ENCODE assay signal across 8 cellular contexts in genomic region chr22:31661851-31662667, GRCh38. TPM values are rescaled to one million over a fixed set of nuclear protein-coding genes. Genes with fewer than 3 reads are reported as not detected.
DNase-seq lines count a peak whose midpoint lies in the region; ATAC-seq, FAIRE-seq and TF ChIP-seq lines count a peak whose summit lies in the region.

PISD (minus strand) TSS chr22:31662215; CDS start chr22:31662208, 7 bp downstream.

- no peaks in the 10 kb centered on the region; the same call in 1 of the 2 replicates for H3K9me1 ChIP-seq in IMR-90 (ENCODE audit: insufficient read depth, low read length)

- peak within 1 kb of the TSS; percentile 87 for H3K56ac ChIP-seq in IMR-90 (ENCODE audit: extremely low read depth, insufficient read depth, low read length)

- no peaks in the 10 kb centered on the region for H3K36me3 ChIP-seq in IMR-90 (ENCODE audit: control insufficient read depth, insufficient read depth, low read length)
- H3K36me3 ChIP-seq in mucosa of descending colon (ENCODE audit: low read depth) = no peaks in the 10 kb centered on the region

- H4K91ac ChIP-seq in IMR-90 (ENCODE audit: insufficient read depth, low read depth, low read length) = peak within 1 kb of the TSS; percentile 85

- H3K4me3 ChIP-seq in IMR-90 (ENCODE audit: insufficient read depth, low read depth, low read length) (peak within 1 kb of the TSS; percentile 83), epithelial cell of esophagus (ENCODE audit: low read length) (peak within 1 kb of the TSS; percentile 66), mucosa of descending colon (peak within 1 kb of the TSS; percentile 71)

- peak within 1 kb of the TSS; percentile 69 for H2AK5ac ChIP-seq in IMR-90 (ENCODE audit: low read depth, low read length)

- no TSS peak for BruUV-seq in IMR-90 (replicated peaks; lab: Mats Ljungman, UMichigan)

- H3K9ac ChIP-seq in IMR-90 (ENCODE audit: low read depth, low read length) = peak within 1 kb of the TSS; percentile 66

- H4K5ac ChIP-seq in IMR-90 (ENCODE audit: low read depth, low read length) = peak within 1 kb of the TSS; percentile 69

- peaks cover 20 to 35% of the 10 kb centered on the region in 2 experiments for H3K79me1 ChIP-seq in IMR-90 (ENCODE audit: low read depth in 1 of 2, low read length in 2 of 2)

- FAIRE-seq in D721Med (lab: Jason Lieb, UNC) = no peak

- DNase-seq in D721Med (ENCODE audit: insufficient read length, low spot score) (peak; percentile 82), IMR-90 (peak; percentile 91), OCI-M1 (lab: John Stamatoyannopoulos, UW) (peak; percentile 98), activated T-cell treated with anti-CD3 and anti-CD28 coated beads for 4 hours (peak; percentile 96), epithelial cell of esophagus (ENCODE audit: low read depth) (peak; percentile 99), mucosa of descending colon (peak; percentile 98 to 99 (median 98))
- DNase-seq in stimulated activated CD8-positive, alpha-beta memory T cell treated with anti-CD3 and anti-CD28 coated beads, Interleukin-4, amount 100 ng/mL, for 24 hours (ENCODE audit: low read depth) = peak; percentile 94

- no peak for TF ChIP-seq CTCF in D721Med (IDR thresholded peaks at IDR 0.05; ENCODE audit: insufficient read depth, missing control alignments)
- TF ChIP-seq CTCF in IMR-90 (conservative IDR thresholded peaks at IDR 0.05; ENCODE audit: low read depth, low read length) = no peak
- TF ChIP-seq CTCF in epithelial cell of esophagus (IDR thresholded peaks at IDR 0.05; ENCODE audit: insufficient read depth, low read depth, low read length, missing control alignments) = no peak
- peak; percentile 16 for TF ChIP-seq CTCF in mucosa of descending colon (IDR thresholded peaks at IDR 0.05)

- H3K4me1 ChIP-seq in IMR-90 (ENCODE audit: control insufficient read depth, insufficient read depth, low read length) (peaks cover 3% of the 10 kb centered on the region), mucosa of descending colon (ENCODE audit: low read depth) (peaks cover 16% of the 10 kb centered on the region)

- H3K27ac ChIP-seq in IMR-90 (ENCODE audit: insufficient read depth, low read length) = peak within 1 kb of the TSS; percentile 48

- peak within 1 kb of the TSS; percentile 89 to 95 for H4K8ac ChIP-seq in IMR-90 (ENCODE audit: low read depth in 2 of 2, low read length in 2 of 2)

- ATAC-seq in GM21526 (IDR thresholded peaks at IDR 0.05; ENCODE audit: low FRiP score, unreplicated experiment) (peak; percentile 75), IMR-90 (ENCODE audit: low read depth) (peak; percentile 96), mucosa of descending colon (peak; percentile 99)

- CTCF ChIA-PET in IMR-90 (lab: Yijun Ruan, JAX) = interaction anchor here (1.6 kb wide), 1 partner anchor 308 kb away, joined by 5 read pairs; no protein-coding TSS in a partner anchor

- in situ Hi-C loops in IMR-90 (cut with MboI; ENCODE audit: low sequenced_read_pairs) = no loop called here

- H3K23ac ChIP-seq in IMR-90 (ENCODE audit: low read depth, low read length) = peak within 1 kb of the TSS; percentile 81

- peak within 1 kb of the TSS; percentile 83 for H3K14ac ChIP-seq in IMR-90 (replicated peaks; ENCODE audit: low read depth, low read length)

- H2AK9ac ChIP-seq in IMR-90 (replicated peaks; ENCODE audit: low read depth, low read length, poor library complexity) = peak within 1 kb of the TSS; percentile 98

- H3K4ac ChIP-seq in IMR-90 (ENCODE audit: low read depth, low read length) = peak within 1 kb of the TSS; percentile 83

- H3K9me3 ChIP-seq in IMR-90 (ENCODE audit: control insufficient read depth, insufficient read depth, low read length) = no peaks in the 10 kb centered on the region
- H3K9me3 ChIP-seq in mucosa of descending colon = no peaks in the 10 kb centered on the region

- peak within 1 kb of the TSS; percentile 81 for H3K4me2 ChIP-seq in IMR-90 (ENCODE audit: low read depth, low read length)

- H3K27me3 ChIP-seq in IMR-90 (ENCODE audit: control insufficient read depth, insufficient read depth, low read length) = no peaks in the 10 kb centered on the region

- H2BK5ac ChIP-seq in IMR-90 (ENCODE audit: low read depth, low read length, poor library complexity, severe bottlenecking) = peak within 1 kb of the TSS; percentile 87

- TF ChIP-seq POLR2A in IMR-90 (IDR thresholded peaks at IDR 0.05; ENCODE audit: low read depth, low read length) = peak; percentile 70; the same call in 1 of the 2 replicates

- peak within 1 kb of the TSS; percentile 34; the same call in 1 of the 2 replicates for H3K18ac ChIP-seq in IMR-90 (ENCODE audit: low read depth, low read length)

- intact Hi-C loops in IMR-90 (cut with micrococcal nuclease) = loop anchor here (5.0 to 10.0 kb wide), 3 partner anchors 90 to 813 kb away; partner anchors contain the start of genes DEPDC5, FBXO7 and PRR14L
- intact Hi-C loops in mucosa of descending colon (cut with DNase I, micrococcal nuclease) = no loop called here

- peak within 1 kb of the TSS; percentile 65 for H2BK120ac ChIP-seq in IMR-90 (ENCODE audit: low read depth, low read length)

- H4K20me1 ChIP-seq in IMR-90 (ENCODE audit: insufficient read depth, low read length) = no peaks in the 10 kb centered on the region

- dilution Hi-C loops in IMR-90 (cut with HindIII; ENCODE audit: low sequenced_read_pairs, unreplicated experiment) = no loop called here

- 11% methylated on average over 26 of the region's 52 CpGs; no CpG with 5 or more reads in 1 of the 2 experiments for WGBS in IMR-90 (ENCODE audit: extremely low coverage in 2 of 2, insufficient read length in 1 of 2), 2 experiments

- peak within 1 kb of the TSS; percentile 69; the same call in 2 of the 3 replicates for H2BK15ac ChIP-seq in IMR-90 (ENCODE audit: low read depth, low read length)

- H2BK20ac ChIP-seq in IMR-90 (ENCODE audit: low read depth, low read length) = peak within 1 kb of the TSS; percentile 58

- POLR2A ChIA-PET in IMR-90 (lab: Charles Lee; ENCODE audit: unreplicated experiment) = no interaction called here

- TF ChIP-seq RAD21 in IMR-90 (IDR thresholded peaks at IDR 0.05; ENCODE audit: low read length) = no peak

- peak within 1 kb of the TSS; percentile 99 for H2AFZ ChIP-seq in IMR-90 (replicated peaks; ENCODE audit: low read length, poor library complexity)

TF ChIP-seq in IMR-90, 13 proteins besides CTCF, POLR2A, EP300 and RAD21:
- TF ChIP-seq FOS (IDR thresholded peaks at IDR 0.05; ENCODE audit: low read depth, low read length) (peak; percentile 10; the same call in 1 of the 2 replicates), USF2 (IDR thresholded peaks at IDR 0.05; ENCODE audit: low read depth, low read length) (peak; percentile 62; the same call in 1 of the 2 replicates), SMC3 (IDR thresholded peaks at IDR 0.05; ENCODE audit: low read depth, low read length) (no peak), CEBPB (IDR thresholded peaks at IDR 0.05; ENCODE audit: low read depth, low read length) (no peak), NFE2L2 (IDR thresholded peaks at IDR 0.05; ENCODE audit: low read depth, low read length) (no peak), BHLHE40 (IDR thresholded peaks at IDR 0.05; ENCODE audit: low read depth, low read length) (no peak; the same call in 1 of the 2 replicates), MAZ (IDR thresholded peaks at IDR 0.05; ENCODE audit: borderline replicate concordance, low read depth, low read length) (peak; percentile 58; the same call in 1 of the 2 replicates), RFX5 (IDR thresholded peaks at IDR 0.05; ENCODE audit: low read depth, low read length) (no peak), RCOR1 (IDR thresholded peaks at IDR 0.05; ENCODE audit: insufficient replicate concordance, low read length) (no peak), MXI1 (IDR thresholded peaks at IDR 0.05; ENCODE audit: borderline replicate concordance, low read depth, low read length) (peak; percentile 97; the same call in 1 of the 2 replicates), CHD1 (IDR thresholded peaks at IDR 0.05; ENCODE audit: low read depth, low read length) (no peak), MAFK (IDR thresholded peaks at IDR 0.05; ENCODE audit: low read depth, low read length) (no peak)
- TF ChIP-seq, protein P1, sequence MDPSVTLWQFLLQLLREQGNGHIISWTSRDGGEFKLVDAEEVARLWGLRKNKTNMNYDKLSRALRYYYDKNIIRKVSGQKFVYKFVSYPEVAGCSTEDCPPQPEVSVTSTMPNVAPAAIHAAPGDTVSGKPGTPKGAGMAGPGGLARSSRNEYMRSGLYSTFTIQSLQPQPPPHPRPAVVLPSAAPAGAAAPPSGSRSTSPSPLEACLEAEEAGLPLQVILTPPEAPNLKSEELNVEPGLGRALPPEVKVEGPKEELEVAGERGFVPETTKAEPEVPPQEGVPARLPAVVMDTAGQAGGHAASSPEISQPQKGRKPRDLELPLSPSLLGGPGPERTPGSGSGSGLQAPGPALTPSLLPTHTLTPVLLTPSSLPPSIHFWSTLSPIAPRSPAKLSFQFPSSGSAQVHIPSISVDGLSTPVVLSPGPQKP (IDR thresholded peaks at IDR 0.05; ENCODE audit: borderline replicate concordance, low read depth, low read length) = no peak

RNA-seq across cellular contexts. Expression of gene PISD, which starts in this region (rescaled TPM):
- 29.2 and 34.1 TPM in 2 replicates for total RNA-seq in IMR-90 (2012; rRNA removed)
- 48.8 and 52.2 TPM in 2 replicates for polyA plus RNA-seq in IMR-90 (2012; rRNA removed)
- 56.6 and 58.1 TPM in 2 replicates for polyA plus RNA-seq in IMR-90 (2012; cell fraction: cytosol; rRNA removed)
- 159 and 173 TPM in 2 replicates for polyA plus RNA-seq in IMR-90 (2012; cell fraction: nucleus; rRNA removed; ENCODE audit: low replicate concordance)
- 10 to 100 TPM; 31.6 to 42.9 (median 38.0) TPM for total RNA-seq in mucosa of descending colon

Comparison
In these comparisons a context has a peak if more than half of its experiments do, and no peak if none do; other contexts are left out.
1. Peak in every context shown above with its lines: DNase-seq, ATAC-seq, H3K4me3 ChIP-seq and H3K27ac ChIP-seq.